ENCODE assay signal across 11 cellular contexts in genomic region chr1:37593726-37594125, GRCh38. TPM values are rescaled to one million over a fixed set of nuclear protein-coding genes. Genes with fewer than 3 reads are reported as not detected.
DNase-seq lines count a peak whose midpoint lies in the region; ATAC-seq and TF ChIP-seq lines count a peak whose summit lies in the region.
"Had no signal": no experiment of that assay in that cellular context is flagged by ENCODE, and none has a peak within 500 bp of the region (broad histone marks: within the 10 kb centered on the region; RNA-seq: fewer than 3 reads in every experiment).

No MANE protein-coding gene starts in this region.

- H3F3A ChIP-seq in DOHH2 (ENCODE audit: control insufficient read depth, insufficient read depth), result no peaks in the 10 kb centered on the region

- H3K36me3 ChIP-seq in BLaER1, result peaks cover 55% of the 10 kb centered on the region
- peaks cover 50% of the 10 kb centered on the region for H3K36me3 ChIP-seq in DOHH2 (ENCODE audit: control insufficient read depth, low read length)
- no peaks in the 10 kb centered on the region for H3K36me3 ChIP-seq in prostate gland

- no peak overlapping the region for H3K4me3 ChIP-seq in BLaER1
- 0 out of 2 replicates have a peak overlapping the region, but pooled peaks have one; percentile 34 for H3K4me3 ChIP-seq in DOHH2 (ENCODE audit: low read length)
- peak overlapping the region; percentile 81 for H3K4me3 ChIP-seq in fibroblast of villous mesenchyme (ENCODE audit: low read depth, low read length)
- H3K4me3 ChIP-seq in prostate gland, result no peak overlapping the region

- DNase-seq in T-cell, result no peak
- DNase-seq in fibroblast of villous mesenchyme (ENCODE audit: low read depth), result no peak
- no peak for DNase-seq in prostate gland (ENCODE audit: low spot score)
- DNase-seq in NK-92 treated with Interleukin-12 subunit alpha and Interleukin-12 subunit beta, amount 100 ng/mL, for 24 hours (lab: John Stamatoyannopoulos, UW), result no peak
- DNase-seq: effector memory CD4-positive, alpha-beta T cell; NCI-H1436; NCI-H510A had no signal

- TF ChIP-seq CTCF in DOHH2 (IDR thresholded peaks at IDR 0.05; ENCODE audit: low read depth, low read length, poor library complexity, severe bottlenecking) (no peak), fibroblast of villous mesenchyme (IDR thresholded peaks at IDR 0.05; ENCODE audit: insufficient read depth, low read depth, low read length) (no peak), prostate gland (IDR thresholded peaks at IDR 0.05) (no peak)

- no peak for TF ChIP-seq POLR2A in prostate gland (IDR thresholded peaks at IDR 0.05)

- H3K9me3 ChIP-seq in BLaER1 (no peaks in the 10 kb centered on the region), DOHH2 (ENCODE audit: control insufficient read depth, insufficient read depth, low read length) (no peaks in the 10 kb centered on the region), prostate gland (no peaks in the 10 kb centered on the region)
- H3K9me3 ChIP-seq: gastroesophageal sphincter had no signal

- CTCF ChIA-PET in T-cell (lab: Charles Lee), result interaction anchor here in 1 of 2 donors (0.6 kb wide), 1 partner anchor 214 kb away, joined by 5 read pairs; the partner anchor contains the start of gene YRDC

- peaks cover 67% of the 10 kb centered on the region for H4K20me1 ChIP-seq in BLaER1
- 0 out of 2 replicates have a peak, but pooled peaks cover 10% of the 10 kb centered on the region for H4K20me1 ChIP-seq in DOHH2 (ENCODE audit: control insufficient read depth, insufficient read depth, low read depth, low read length)

- H3K27ac Mint-ChIP-seq in T-cell, result no peak overlapping the region

- H3K4me1 ChIP-seq in BLaER1, result peaks cover 25% of the 10 kb centered on the region
- peaks cover 18% of the 10 kb centered on the region for H3K4me1 ChIP-seq in DOHH2 (ENCODE audit: control insufficient read depth, low read length)
- peaks cover 10% of the 10 kb centered on the region for H3K4me1 ChIP-seq in prostate gland (replicated peaks)

- no peak for ATAC-seq in T-cell (replicated peaks in 1 of 4)
- no peak for ATAC-seq in HG03571 (IDR thresholded peaks at IDR 0.05; ENCODE audit: unreplicated experiment)
- ATAC-seq: gastroesophageal sphincter had no signal

- no peak overlapping the region for H3K9ac ChIP-seq in BLaER1

- 97% methylated on average over 6 of the region's 6 CpGs for WGBS in prostate gland

- H3K9me2 ChIP-seq in DOHH2 (replicated peaks; ENCODE audit: control insufficient read depth, low read length), result no peaks in the 10 kb centered on the region

- H3K79me2 ChIP-seq in DOHH2 (ENCODE audit: control insufficient read depth, low read length), result peaks cover 59% of the 10 kb centered on the region

- H3K4me1 Mint-ChIP-seq in T-cell, result peaks cover 23 to 39% (median 38%) of the 10 kb centered on the region in 3 donors

- peaks cover 27% of the 10 kb centered on the region for H3K36me3 Mint-ChIP-seq in T-cell

- H3K27me3 Mint-ChIP-seq in T-cell, result no peaks in the 10 kb centered on the region

- H3K4me3 Mint-ChIP-seq in T-cell, result peak overlapping the region in 2 of 3 donors; percentile 21 to 31

- H3K9me3 Mint-ChIP-seq in T-cell, result no peaks in the 10 kb centered on the region

- POLR2A ChIA-PET in T-cell (lab: Charles Lee), result interaction anchor here in 1 of 2 donors (1.0 kb wide), 1 partner anchor 115 kb away, joined by 3 read pairs; no protein-coding TSS in a partner anchor

- intact Hi-C loops in prostate gland (cut with DNase I), result loop anchor here (10.0 kb wide), 1 partner anchor 211 kb away; the partner anchor contains the start of genes C1orf122 and YRDC

- H3K27me3 ChIP-seq in BLaER1 (no peaks in the 10 kb centered on the region), DOHH2 (ENCODE audit: control insufficient read depth, low read length) (no peaks in the 10 kb centered on the region), prostate gland (replicated peaks; ENCODE audit: insufficient read depth) (no peaks in the 10 kb centered on the region)
- H3K27me3 ChIP-seq: gastroesophageal sphincter had no signal

- no peak overlapping the region for H3K27ac ChIP-seq in BLaER1
- no peak overlapping the region for H3K27ac ChIP-seq in DOHH2 (ENCODE audit: low read depth, low read length)
- H3K27ac ChIP-seq in prostate gland, result no peak overlapping the region
- H3K27ac ChIP-seq: gastroesophageal sphincter had no signal

- peak overlapping the region; percentile 97 for H3K4me2 ChIP-seq in BLaER1
- peak overlapping the region; percentile 67 for H3K4me2 ChIP-seq in DOHH2 (ENCODE audit: low read length)

RNA-seq across cellular contexts. Expression of gene GNL2, which starts 2.0 kb away (rescaled TPM):
- total RNA-seq in T-cell (10 to 100 TPM; 39.2 to 52.9 (median 45.8) TPM), fibroblast of villous mesenchyme (77.7 and 85.4 TPM in 2 replicates), prostate gland (10 to 100 TPM; 23.2 to 52.0 TPM)

RNA-seq across cellular contexts. Expression of gene DNALI1, which starts 37.0 kb away (rescaled TPM):
- total RNA-seq in T-cell (under 1 TPM in 3 of 5 donors, not detected in 2; 0.16 to 0.29 (median 0.23) TPM), fibroblast of villous mesenchyme (7.1 and 7.3 TPM in 2 replicates), prostate gland (10 to 100 TPM; 23.8 to 37.4 TPM)

RNA-seq across cellular contexts. Expression of gene SNIP1, which starts 39.6 kb away (rescaled TPM):
- total RNA-seq in T-cell (10 to 100 TPM; 32.5 to 48.0 (median 39.9) TPM), fibroblast of villous mesenchyme (9.5 and 11.6 TPM in 2 replicates), prostate gland (10 to 100 TPM; 27.6 to 45.7 TPM)

RNA-seq across cellular contexts. Expression of gene RSPO1, which starts 41.0 kb away (rescaled TPM):
- not detected for total RNA-seq in T-cell
- not detected in 2 replicates for total RNA-seq in fibroblast of villous mesenchyme
- total RNA-seq in prostate gland, result 1 to 10 TPM; 1.6 TPM

Comparison
In these comparisons a context has a peak if more than half of its experiments do, and no peak if none do; other contexts are left out.
1. H3K4me3 ChIP-seq: peak in DOHH2 (single experiment) and fibroblast of villous mesenchyme (single experiment); none in BLaER1 (single experiment) and prostate gland (0 of 2).